Comparison of ENCODE assay signal across 13 cellular contexts in genomic region chr2:42881732-42882131, GRCh38.
DNase-seq lines count a peak whose midpoint lies in the region; TF ChIP-seq lines count a peak whose summit lies in the region.
"Had no signal": no experiment of that assay in that cellular context is flagged by ENCODE, and none has a peak within 500 bp of the region (broad histone marks: within the 10 kb centered on the region; RNA-seq: fewer than 3 reads in every experiment).

No MANE protein-coding gene starts in this region.

- no peak overlapping the region for H2AK5ac ChIP-seq in neuronal stem cell (ENCODE audit: low read depth, low read length)

- H3K9me3 ChIP-seq in spleen (no peaks in the 10 kb centered on the region), neuronal stem cell (replicated peaks in 1 of 2; ENCODE audit: control insufficient read depth in 2 of 2, insufficient read depth in 1 of 2, low read depth in 1 of 2, low read length in 2 of 2) (no peaks in the 10 kb centered on the region)

- H3K9me3 Mint-ChIP-seq in activated naive CD4-positive, alpha-beta T cell treated with anti-CD3 and anti-CD28 coated beads for 36 hours: no peaks in the 10 kb centered on the region
- no peaks in the 10 kb centered on the region for H3K9me3 Mint-ChIP-seq in activated naive CD4-positive, alpha-beta T cell treated with anti-CD3 and anti-CD28 coated beads, Interleukin-2, amount 10 ng/mL, durations not matched to agents 7 days and 5 days
- H3K9me3 Mint-ChIP-seq in dendritic cell treated with granulocyte-macrophage colony-stimulating factor and Interleukin-4, amounts not matched to agents 40 ng/mL and 50 ng/mL, for 4 days: no peaks in the 10 kb centered on the region

- H4K8ac ChIP-seq in neuronal stem cell (ENCODE audit: low read depth, low read length): no peak overlapping the region

- no peak overlapping the region for H3K27ac Mint-ChIP-seq in activated naive CD4-positive, alpha-beta T cell treated with anti-CD3 and anti-CD28 coated beads for 36 hours
- H3K27ac Mint-ChIP-seq in activated naive CD4-positive, alpha-beta T cell treated with anti-CD3 and anti-CD28 coated beads, Interleukin-2, amount 10 ng/mL, durations not matched to agents 7 days and 5 days: no peak overlapping the region
- H3K27ac Mint-ChIP-seq in dendritic cell treated with granulocyte-macrophage colony-stimulating factor and Interleukin-4, amounts not matched to agents 40 ng/mL and 50 ng/mL, for 4 days: peak overlapping the region; percentile 40

- H3K36me3 Mint-ChIP-seq in activated naive CD4-positive, alpha-beta T cell treated with anti-CD3 and anti-CD28 coated beads for 36 hours (ENCODE audit: low read depth): no peaks in the 10 kb centered on the region
- H3K36me3 Mint-ChIP-seq in activated naive CD4-positive, alpha-beta T cell treated with anti-CD3 and anti-CD28 coated beads, Interleukin-2, amount 10 ng/mL, durations not matched to agents 7 days and 5 days: no peaks in the 10 kb centered on the region
- H3K36me3 Mint-ChIP-seq in dendritic cell treated with granulocyte-macrophage colony-stimulating factor and Interleukin-4, amounts not matched to agents 40 ng/mL and 50 ng/mL, for 4 days (ENCODE audit: low read depth): no peaks in the 10 kb centered on the region

- no peak overlapping the region for H2AFZ ChIP-seq in neuronal stem cell (ENCODE audit: low read length)

- H3K79me1 ChIP-seq in neuronal stem cell (ENCODE audit: low read depth, low read length): no peaks in the 10 kb centered on the region

- no peak overlapping the region for H3K4me3 Mint-ChIP-seq in activated naive CD4-positive, alpha-beta T cell treated with anti-CD3 and anti-CD28 coated beads for 36 hours
- H3K4me3 Mint-ChIP-seq in activated naive CD4-positive, alpha-beta T cell treated with anti-CD3 and anti-CD28 coated beads, Interleukin-2, amount 10 ng/mL, durations not matched to agents 7 days and 5 days: no peak overlapping the region
- no peak overlapping the region for H3K4me3 Mint-ChIP-seq in dendritic cell treated with granulocyte-macrophage colony-stimulating factor and Interleukin-4, amounts not matched to agents 40 ng/mL and 50 ng/mL, for 4 days

- no peak overlapping the region for H4K91ac ChIP-seq in neuronal stem cell (ENCODE audit: low read depth, low read length, poor library complexity)

- TF ChIP-seq POLR2A in spleen (IDR thresholded peaks at IDR 0.05): no peak

- H3K4ac ChIP-seq in neuronal stem cell (ENCODE audit: low read length): no peak overlapping the region

- H3K27ac ChIP-seq in spleen (peak overlapping the region in 6 of 8 donors; percentile 7 to 91 (median 78)), neuronal stem cell (replicated peaks; ENCODE audit: low read length) (no peak overlapping the region)

- H3K14ac ChIP-seq in neuronal stem cell (ENCODE audit: low read length): no peak overlapping the region

- H3K4me1 Mint-ChIP-seq in activated naive CD4-positive, alpha-beta T cell treated with anti-CD3 and anti-CD28 coated beads for 36 hours (ENCODE audit: low read depth): peaks cover 29% of the 10 kb centered on the region
- peaks cover 3% of the 10 kb centered on the region for H3K4me1 Mint-ChIP-seq in activated naive CD4-positive, alpha-beta T cell treated with anti-CD3 and anti-CD28 coated beads, Interleukin-2, amount 10 ng/mL, durations not matched to agents 7 days and 5 days
- peaks cover 56% of the 10 kb centered on the region for H3K4me1 Mint-ChIP-seq in dendritic cell treated with granulocyte-macrophage colony-stimulating factor and Interleukin-4, amounts not matched to agents 40 ng/mL and 50 ng/mL, for 4 days (ENCODE audit: low read depth)

- H3K27me3 ChIP-seq in spleen (replicated peaks in 1 of 7) (no peaks in the 10 kb centered on the region), H7 (ENCODE audit: control insufficient read depth, insufficient read depth, low read length) (no peaks in the 10 kb centered on the region), neuronal stem cell (ENCODE audit: control insufficient read depth in 3 of 3, insufficient read depth in 3 of 3, low read depth in 1 of 3, low read length in 3 of 3) (no peaks in the 10 kb centered on the region)

- H3K4me1 ChIP-seq in spleen (peaks cover 6 to 46% (median 28%) of the 10 kb centered on the region in 6 donors), neuronal stem cell (ENCODE audit: control insufficient read depth in 2 of 2, insufficient read depth in 1 of 2, low read depth in 1 of 2, low read length in 2 of 2) (no peaks in the 10 kb centered on the region)

- H3K4me2 ChIP-seq in neuronal stem cell (ENCODE audit: insufficient read depth, low read length, poor library complexity, severe bottlenecking): no peak overlapping the region

- no peak overlapping the region for H2BK5ac ChIP-seq in neuronal stem cell (ENCODE audit: low read length)

- no peak overlapping the region for H2BK120ac ChIP-seq in neuronal stem cell (ENCODE audit: low read depth, low read length)

- H3K4me3 ChIP-seq in spleen (no peak overlapping the region), H7 (ENCODE audit: insufficient read depth, low read depth, low read length) (no peak overlapping the region), neuronal stem cell (ENCODE audit: low read length in 2 of 2) (no peak overlapping the region)

- intact Hi-C loops in activated naive CD4-positive, alpha-beta T cell treated with anti-CD3 and anti-CD28 coated beads for 36 hours (cut with micrococcal nuclease): no loop called here
- intact Hi-C loops in dendritic cell treated with granulocyte-macrophage colony-stimulating factor and Interleukin-4, amounts not matched to agents 40 ng/mL and 50 ng/mL, for 4 days (cut with micrococcal nuclease): no loop called here
- intact Hi-C loops in spleen (cut with DNase I; ENCODE audit: low total_unique reads): no loop called here

- H2BK15ac ChIP-seq in neuronal stem cell (ENCODE audit: low read length): no peak overlapping the region

- peak; percentile 34 for DNase-seq in activated naive CD4-positive, alpha-beta T cell treated with anti-CD3 and anti-CD28 coated beads for 36 hours
- no peak for DNase-seq in activated naive CD4-positive, alpha-beta T cell treated with anti-CD3 and anti-CD28 coated beads, Interleukin-2, amount 10 ng/mL, durations not matched to agents 7 days and 5 days
- DNase-seq in MV-4-11 (lab: John Stamatoyannopoulos, UW) (peak; percentile 23), spleen (no peak), H7 (no peak), NCI-H2227 (lab: John Stamatoyannopoulos, UW; ENCODE audit: unreplicated experiment) (no peak), neuronal stem cell (ENCODE audit: low spot score) (no peak)
- DNase-seq: central memory CD4-positive, alpha-beta T cell; DND-41; NCI-H446; stimulated activated CD4-positive, alpha-beta T cell treated with anti-CD3 and anti-CD28 coated beads, Interleukin-2, amount 100 ng/mL, for 24 hours; stimulated activated naive CD4-positive, alpha-beta T cell treated with Interleukin-2 at 50 U/mL for 16 hours had no signal

- H2BK12ac ChIP-seq in neuronal stem cell (ENCODE audit: low read length): no peak overlapping the region

- H3K27me3 Mint-ChIP-seq in activated naive CD4-positive, alpha-beta T cell treated with anti-CD3 and anti-CD28 coated beads for 36 hours (ENCODE audit: low read depth): no peaks in the 10 kb centered on the region
- no peaks in the 10 kb centered on the region for H3K27me3 Mint-ChIP-seq in activated naive CD4-positive, alpha-beta T cell treated with anti-CD3 and anti-CD28 coated beads, Interleukin-2, amount 10 ng/mL, durations not matched to agents 7 days and 5 days
- no peaks in the 10 kb centered on the region for H3K27me3 Mint-ChIP-seq in dendritic cell treated with granulocyte-macrophage colony-stimulating factor and Interleukin-4, amounts not matched to agents 40 ng/mL and 50 ng/mL, for 4 days

- no peaks in the 10 kb centered on the region for H3K36me3 ChIP-seq in spleen
- H3K36me3 ChIP-seq in H7 (replicated peaks; ENCODE audit: control insufficient read depth, insufficient read depth, low read length): no peaks in the 10 kb centered on the region
- H3K36me3 ChIP-seq in neuronal stem cell (replicated peaks in 1 of 2; ENCODE audit: control insufficient read depth in 2 of 2, insufficient read depth in 2 of 2, low read length in 2 of 2): no peaks in the 10 kb centered on the region

- H3K23ac ChIP-seq in neuronal stem cell (ENCODE audit: low read depth, low read length, poor library complexity): no peak overlapping the region

- TF ChIP-seq CTCF in spleen (IDR thresholded peaks at IDR 0.05 in 8 of 11, conservative IDR thresholded peaks at IDR 0.05 in 3 of 11): no peak

- no peak overlapping the region for H3K9ac ChIP-seq in neuronal stem cell (ENCODE audit: low read depth, low read length, poor library complexity)

- CTCF ChIA-PET in activated naive CD4-positive, alpha-beta T cell treated with anti-CD3 and anti-CD28 coated beads for 36 hours (lab: Charles Lee): interaction anchor here (0.7 kb wide), 1 partner anchor 23 kb away, joined by 4 read pairs; no protein-coding TSS in a partner anchor
- CTCF ChIA-PET in activated naive CD4-positive, alpha-beta T cell treated with anti-CD3 and anti-CD28 coated beads, Interleukin-2, amount 10 ng/mL, durations not matched to agents 7 days and 5 days (lab: Charles Lee): interaction anchor here (1.0 kb wide), 1 partner anchor 18 kb away, joined by 3 read pairs; no protein-coding TSS in a partner anchor

- 73 to 89% (median 81%) methylated on average over 1 of the region's 1 CpG for WGBS in spleen, 5 donors
- WGBS in neuronal stem cell (ENCODE audit: extremely low coverage in 2 of 2, insufficient read length in 2 of 2, insufficient replicate concordance in 1 of 2), 2 donors: no CpG with 5 or more reads among the region's 1 CpG

- no peak overlapping the region for H3K18ac ChIP-seq in neuronal stem cell (ENCODE audit: low read length)

Comparison
In these comparisons a context has a peak if more than half of its experiments do, and no peak if none do; other contexts are left out.
1. DNase-seq: peak in activated naive CD4-positive, alpha-beta T cell treated with anti-CD3 and anti-CD28 coated beads for 36 hours (single experiment) and MV-4-11 (single experiment); none in activated naive CD4-positive, alpha-beta T cell treated with anti-CD3 and anti-CD28 coated beads, Interleukin-2, amount 10 ng/mL, durations not matched to agents 7 days and 5 days (single experiment), spleen (single experiment), H7 (single experiment), NCI-H2227 (single experiment) and neuronal stem cell (single experiment).